ENCODE assay signal across 8 cellular contexts in genomic region chr21:17780539-17780938, GRCh38. TPM values are rescaled to one million over a fixed set of nuclear protein-coding genes. Genes with fewer than 3 reads are reported as not detected.
DNase-seq lines count a peak whose midpoint lies in the region; ATAC-seq lines count a peak whose summit lies in the region.

No MANE protein-coding gene starts in this region.

- POLR2A ChIA-PET in activated CD4-positive, alpha-beta T cell treated with anti-CD3 and anti-CD28 coated beads, Interleukin-2, amount 10 ng/mL, durations not matched to agents 7 days and 5 days (lab: Charles Lee): no interaction called here

- H3K4me1 Mint-ChIP-seq in activated CD4-positive, alpha-beta T cell treated with anti-CD3 and anti-CD28 coated beads, Interleukin-2, amount 10 ng/mL, durations not matched to agents 7 days and 5 days: peaks cover 86% of the 10 kb centered on the region
- H3K4me1 Mint-ChIP-seq in stimulated activated naive CD8-positive, alpha-beta T cell treated with anti-CD3 and anti-CD28 coated beads, Interleukin-15, amount 100 ng/mL, for 72 hours: peaks cover 88% of the 10 kb centered on the region

- peak overlapping the region; percentile 6 for H3K4me3 Mint-ChIP-seq in activated CD4-positive, alpha-beta T cell treated with anti-CD3 and anti-CD28 coated beads, Interleukin-2, amount 10 ng/mL, durations not matched to agents 7 days and 5 days
- peak overlapping the region; percentile 18 to 72 for H3K4me3 Mint-ChIP-seq in stimulated activated naive CD8-positive, alpha-beta T cell treated with anti-CD3 and anti-CD28 coated beads, Interleukin-15, amount 100 ng/mL, for 72 hours

- peak; percentile 30 for ATAC-seq in HG03175 (IDR thresholded peaks at IDR 0.05; ENCODE audit: unreplicated experiment)
- peak; percentile 73 for ATAC-seq in stimulated activated naive CD8-positive, alpha-beta T cell treated with anti-CD3 and anti-CD28 coated beads, Interleukin-15, amount 100 ng/mL, for 72 hours

- H3K36me3 Mint-ChIP-seq in activated CD4-positive, alpha-beta T cell treated with anti-CD3 and anti-CD28 coated beads, Interleukin-2, amount 10 ng/mL, durations not matched to agents 7 days and 5 days (ENCODE audit: low read depth): peaks cover 51% of the 10 kb centered on the region

- H3K27me3 Mint-ChIP-seq in activated CD4-positive, alpha-beta T cell treated with anti-CD3 and anti-CD28 coated beads, Interleukin-2, amount 10 ng/mL, durations not matched to agents 7 days and 5 days: no peaks in the 10 kb centered on the region
- no peaks in the 10 kb centered on the region for H3K27me3 Mint-ChIP-seq in stimulated activated naive CD8-positive, alpha-beta T cell treated with anti-CD3 and anti-CD28 coated beads, Interleukin-15, amount 100 ng/mL, for 72 hours

- intact Hi-C loops in posterior vena cava (cut with DNase I): no loop called here

- CTCF ChIA-PET in activated CD4-positive, alpha-beta T cell treated with anti-CD3 and anti-CD28 coated beads, Interleukin-2, amount 10 ng/mL, durations not matched to agents 7 days and 5 days (lab: Charles Lee): interaction anchor here (0.9 to 2.1 kb wide), 5 partner anchors 8 to 91 kb away, joined by 3 to 5 read pairs (median 3); no protein-coding TSS in a partner anchor

- H3K27ac Mint-ChIP-seq in activated CD4-positive, alpha-beta T cell treated with anti-CD3 and anti-CD28 coated beads, Interleukin-2, amount 10 ng/mL, durations not matched to agents 7 days and 5 days: peak overlapping the region; percentile 79
- H3K27ac Mint-ChIP-seq in stimulated activated naive CD8-positive, alpha-beta T cell treated with anti-CD3 and anti-CD28 coated beads, Interleukin-15, amount 100 ng/mL, for 72 hours: peak overlapping the region; percentile 69 to 79

- DNase-seq in activated naive CD4-positive, alpha-beta T cell treated with Interleukin-2 at 50 U/mL for 16 hours: peak; percentile 56
- no peak for DNase-seq in activated naive CD4-positive, alpha-beta T cell treated with anti-CD3 and anti-CD28 coated beads, Interleukin-2, amount 50 U/mL, for 16 hours
- peak; percentile 30 for DNase-seq in activated CD4-positive, alpha-beta T cell treated with anti-CD3 and anti-CD28 coated beads, Interleukin-2, amount 10 ng/mL, durations not matched to agents 7 days and 5 days
- peak; percentile 38 to 71 for DNase-seq in stimulated activated naive CD8-positive, alpha-beta T cell treated with anti-CD3 and anti-CD28 coated beads, Interleukin-15, amount 100 ng/mL, for 72 hours
- DNase-seq in posterior vena cava (ENCODE audit: low spot score) (no peak), NCI-H1092 (lab: John Stamatoyannopoulos, UW) (no peak), SIG-M5 (lab: John Stamatoyannopoulos, UW) (no peak)

- H3K9me3 Mint-ChIP-seq in activated CD4-positive, alpha-beta T cell treated with anti-CD3 and anti-CD28 coated beads, Interleukin-2, amount 10 ng/mL, durations not matched to agents 7 days and 5 days: peaks cover 15% of the 10 kb centered on the region
- no peaks in the 10 kb centered on the region for H3K9me3 Mint-ChIP-seq in stimulated activated naive CD8-positive, alpha-beta T cell treated with anti-CD3 and anti-CD28 coated beads, Interleukin-15, amount 100 ng/mL, for 72 hours

RNA-seq across cellular contexts. Expression of gene C21orf91, which starts 38.6 kb away (rescaled TPM):
- 10 to 100 TPM; 41.5 to 56.3 TPM for total RNA-seq in activated CD4-positive, alpha-beta T cell treated with anti-CD3 and anti-CD28 coated beads, Interleukin-2, amount 10 ng/mL, durations not matched to agents 7 days and 5 days
- 10 to 100 TPM; 11.3 to 11.8 TPM for total RNA-seq in posterior vena cava

Comparison
In these comparisons a context has a peak if more than half of its experiments do, and no peak if none do; other contexts are left out.
1. DNase-seq: peak in activated naive CD4-positive, alpha-beta T cell treated with Interleukin-2 at 50 U/mL for 16 hours (single experiment), activated CD4-positive, alpha-beta T cell treated with anti-CD3 and anti-CD28 coated beads, Interleukin-2, amount 10 ng/mL, durations not matched to agents 7 days and 5 days (single experiment) and stimulated activated naive CD8-positive, alpha-beta T cell treated with anti-CD3 and anti-CD28 coated beads, Interleukin-15, amount 100 ng/mL, for 72 hours (2 of 2); none in activated naive CD4-positive, alpha-beta T cell treated with anti-CD3 and anti-CD28 coated beads, Interleukin-2, amount 50 U/mL, for 16 hours (single experiment), posterior vena cava (single experiment), NCI-H1092 (single experiment) and SIG-M5 (single experiment).